ENCODE assay signal across 11 cellular contexts in genomic region chr1:233904979-233905415, GRCh38. TPM values are rescaled to one million over a fixed set of nuclear protein-coding genes. Genes with fewer than 3 reads are reported as not detected.
A peak's percentile ranks its signal among the peaks of the same experiment; 100 is the strongest.
DNase-seq lines count a peak whose midpoint lies in the region; ATAC-seq, FAIRE-seq and TF ChIP-seq lines count a peak whose summit lies in the region.
"Had no signal": no experiment of that assay in that cellular context is flagged by ENCODE, and none has a peak within 500 bp of the region (broad histone marks: within the 10 kb centered on the region; RNA-seq: fewer than 3 reads in every experiment).

No MANE protein-coding gene starts in this region.

- peak overlapping the region; percentile 63 for H3K4me3 Mint-ChIP-seq in chondrocyte (ENCODE audit: unreplicated experiment)
- H3K4me3 Mint-ChIP-seq: activated naive CD4-positive, alpha-beta T cell treated with anti-CD3 and anti-CD28 coated beads, Interleukin-2, amount 10 ng/mL, durations not matched to agents 7 days and 5 days had no signal

- 2 to 4% (median 2%) methylated on average over 25 to 43 of the region's 43 CpGs for WGBS in small intestine, 3 donors

- intact Hi-C loops in left lung (cut with DNase I) = no loop called here

- H3K4me3 ChIP-seq in left lung (peak overlapping the region; percentile 5 to 28), small intestine (ENCODE audit: low read depth in 1 of 2, low read length in 2 of 2) (peak overlapping the region in 1 of 2 donors; percentile 36)

- no peak overlapping the region for H3K27ac Mint-ChIP-seq in chondrocyte (ENCODE audit: unreplicated experiment)
- H3K27ac Mint-ChIP-seq: activated naive CD4-positive, alpha-beta T cell treated with anti-CD3 and anti-CD28 coated beads, Interleukin-2, amount 10 ng/mL, durations not matched to agents 7 days and 5 days had no signal

- in situ Hi-C loops in GM13976 (cut with MboI; ENCODE audit: low sequenced_read_pairs, unreplicated experiment) = no loop called here

- TF ChIP-seq CTCF in chondrocyte (IDR thresholded peaks at IDR 0.05) = no peak
- no peak for TF ChIP-seq CTCF in left lung (IDR thresholded peaks at IDR 0.05)
- TF ChIP-seq CTCF in GM13976 (IDR thresholded peaks at IDR 0.05; ENCODE audit: borderline replicate concordance, control extremely low read depth, extremely low read depth, insufficient read depth, missing control alignments) = no peak

- H3K36me3 ChIP-seq in left lung (no peaks in the 10 kb centered on the region), small intestine (ENCODE audit: control insufficient read depth in 2 of 2, insufficient read depth in 2 of 2, low read length in 2 of 2) (no peaks in the 10 kb centered on the region)

- ATAC-seq in left lung = peak; percentile 66
- no peak for ATAC-seq in GM21717 (IDR thresholded peaks at IDR 0.05; ENCODE audit: unreplicated experiment)

- no peak for FAIRE-seq in small intestine (lab: Jason Lieb, UNC)
- FAIRE-seq: islet of Langerhans had no signal

- H3K9me3 ChIP-seq in left lung (no peaks in the 10 kb centered on the region), small intestine (ENCODE audit: control insufficient read depth, low read depth) (no peaks in the 10 kb centered on the region)

- peaks cover 55% of the 10 kb centered on the region for H3K27me3 Mint-ChIP-seq in chondrocyte (ENCODE audit: low read depth)

- H3K9me3 Mint-ChIP-seq in chondrocyte (ENCODE audit: low read depth) = no peaks in the 10 kb centered on the region
- H3K9me3 Mint-ChIP-seq: activated naive CD4-positive, alpha-beta T cell treated with anti-CD3 and anti-CD28 coated beads, Interleukin-2, amount 10 ng/mL, durations not matched to agents 7 days and 5 days had no signal

- H3K27ac ChIP-seq in left lung = no peak overlapping the region
- no peak overlapping the region for H3K27ac ChIP-seq in small intestine (ENCODE audit: low read depth in 1 of 2, low read length in 1 of 2)

- H3K4me1 ChIP-seq in left lung (peaks cover 0 to 7% of the 10 kb centered on the region in 2 donors), small intestine (ENCODE audit: control insufficient read depth in 2 of 2, insufficient read depth in 1 of 2, low read depth in 1 of 2, low read length in 1 of 2) (no peaks in the 10 kb centered on the region)

- DNase-seq in stimulated activated CD4-positive, alpha-beta T cell treated with anti-CD3 and anti-CD28 coated beads, Interleukin-4, amount 100 ng/mL, for 1 hour = peak; percentile 1
- DNase-seq in stimulated activated CD4-positive, alpha-beta T cell treated with anti-CD3 and anti-CD28 coated beads, Interleukin-1b, Interleukin-23, amount 100 ng/mL, for 48 hours = no peak
- peak; percentile 83 for DNase-seq in chondrocyte (ENCODE audit: low spot score)
- DNase-seq in left lung = peak in 1 of 2 donors; percentile 75
- DNase-seq in GM13976 (ENCODE audit: low spot score) = no peak
- no peak for DNase-seq in NCI-H526 treated with DMSO at 0.1 percent for 48 hours (lab: John Stamatoyannopoulos, UW)
- no peak for DNase-seq in small intestine
- DNase-seq: AML-193 had no signal

- H3K27me3 ChIP-seq in left lung = peaks cover 23 to 61% of the 10 kb centered on the region in 2 donors
- peaks cover 11 to 16% of the 10 kb centered on the region in 2 donors for H3K27me3 ChIP-seq in small intestine (ENCODE audit: control insufficient read depth in 2 of 2, insufficient read depth in 2 of 2, low read length in 2 of 2)

- H3K36me3 Mint-ChIP-seq in chondrocyte (ENCODE audit: low read depth) = no peaks in the 10 kb centered on the region

- peaks cover 9% of the 10 kb centered on the region for H3K4me1 Mint-ChIP-seq in chondrocyte (ENCODE audit: low read depth)

RNA-seq across cellular contexts. Expression of gene SLC35F3, which starts 0.5 kb away (rescaled TPM):
- total RNA-seq in chondrocyte = not detected in 3 replicates
- under 1 TPM; 0.58 to 0.64 TPM for total RNA-seq in left lung
- polyA plus RNA-seq in small intestine = under 1 TPM in 1 of 3 donors, not detected in 2; 0.07 TPM

Comparison
In these comparisons a context has a peak if more than half of its experiments do, and no peak if none do; other contexts are left out.
1. DNase-seq: peak in stimulated activated CD4-positive, alpha-beta T cell treated with anti-CD3 and anti-CD28 coated beads, Interleukin-4, amount 100 ng/mL, for 1 hour (single experiment) and chondrocyte (single experiment); none in stimulated activated CD4-positive, alpha-beta T cell treated with anti-CD3 and anti-CD28 coated beads, Interleukin-1b, Interleukin-23, amount 100 ng/mL, for 48 hours (single experiment), GM13976 (single experiment), NCI-H526 treated with DMSO at 0.1 percent for 48 hours (single experiment) and small intestine (single experiment).